In genomic region chr13:102591988-102592781, GRCh38 we compare ENCODE assay signal across 1 cellular context.
TF ChIP-seq lines count a peak whose summit lies in the region.

No MANE protein-coding gene starts in this region.

TF ChIP-seq in HEK293, 187 proteins besides CTCF, POLR2A, EP300 and RAD21 (continued from another document and continues in another):
- TF ChIP-seq ZNF148 (tag by site-specific recombination; IDR thresholded peaks at IDR 0.05; ENCODE audit: borderline replicate concordance) (no peak), MZF1 (tag by site-specific recombination; IDR thresholded peaks at IDR 0.05; ENCODE audit: borderline replicate concordance) (no peak), ZNF223 (tag by site-specific recombination; IDR thresholded peaks at IDR 0.05) (no peak), ZNF747 (tag by site-specific recombination; IDR thresholded peaks at IDR 0.05) (no peak), HOXC10 (CRISPR knock-in tag; IDR thresholded peaks at IDR 0.05) (no peak), ZNF596 (tag by site-specific recombination; IDR thresholded peaks at IDR 0.05) (no peak), GLI4 (tag by site-specific recombination; IDR thresholded peaks at IDR 0.05) (no peak), ZNF266 (tag by site-specific recombination; IDR thresholded peaks at IDR 0.05; ENCODE audit: low read depth) (no peak), SP3 (tag by site-specific recombination; IDR thresholded peaks at IDR 0.05) (peak; percentile 53; the same call in 1 of the 2 replicates), ZNF398 (tag by site-specific recombination; IDR thresholded peaks at IDR 0.05) (no peak), ZNF791 (tag by site-specific recombination; IDR thresholded peaks at IDR 0.05) (no peak), SP2 (tag by site-specific recombination; IDR thresholded peaks at IDR 0.05) (peak; percentile 66), KLF8 (tag by site-specific recombination; IDR thresholded peaks at IDR 0.05) (no peak), ZNF302 (tag by site-specific recombination; IDR thresholded peaks at IDR 0.05; ENCODE audit: low read depth) (no peak), ZFP3 (tag by site-specific recombination; IDR thresholded peaks at IDR 0.05; ENCODE audit: low read depth) (no peak), ZNF501 (tag by site-specific recombination; IDR thresholded peaks at IDR 0.05) (peak; percentile 60; the same call in 1 of the 2 replicates), ZNF621 (tag by site-specific recombination; IDR thresholded peaks at IDR 0.05) (no peak), YY1 (tag by site-specific recombination; IDR thresholded peaks at IDR 0.05) (no peak), ZBTB17 (tag by site-specific recombination; IDR thresholded peaks at IDR 0.05) (peak; percentile 93), ZBTB10 (tag by site-specific recombination; IDR thresholded peaks at IDR 0.05) (no peak), RBAK (tag by site-specific recombination; IDR thresholded peaks at IDR 0.05) (no peak), INSM2 (tag by site-specific recombination; IDR thresholded peaks at IDR 0.05) (no peak), ZNF626 (tag by site-specific recombination; IDR thresholded peaks at IDR 0.05) (no peak), ZFP41 (tag by site-specific recombination; IDR thresholded peaks at IDR 0.05; ENCODE audit: borderline replicate concordance) (no peak), GLI2 (tag by site-specific recombination; IDR thresholded peaks at IDR 0.05; ENCODE audit: borderline replicate concordance, low read depth) (no peak), BCL11B (tag by site-specific recombination; IDR thresholded peaks at IDR 0.05; ENCODE audit: low read depth) (no peak), ZEB2 (tag by site-specific recombination; IDR thresholded peaks at IDR 0.05) (peak; percentile 72; the same call in 1 of the 2 replicates), ZNF433 (tag by site-specific recombination; IDR thresholded peaks at IDR 0.05; ENCODE audit: low read depth) (no peak), EGR2 (tag by site-specific recombination; IDR thresholded peaks at IDR 0.05; ENCODE audit: low read depth) (no peak; the same call in 1 of the 2 replicates), OSR2 (tag by site-specific recombination; IDR thresholded peaks at IDR 0.05) (no peak), ZNF654 (tag by site-specific recombination; IDR thresholded peaks at IDR 0.05; ENCODE audit: low read depth) (peak; percentile 56), ZNF133 (tag by site-specific recombination; IDR thresholded peaks at IDR 0.05) (no peak), ZIC2 (tag by site-specific recombination; IDR thresholded peaks at IDR 0.05) (no peak), ZNF623 (tag by site-specific recombination; IDR thresholded peaks at IDR 0.05) (no peak), ZNF529 (tag by site-specific recombination; IDR thresholded peaks at IDR 0.05; ENCODE audit: insufficient replicate concordance) (no peak), FEZF1 (tag by site-specific recombination; IDR thresholded peaks at IDR 0.05) (no peak), ZNF138 (tag by site-specific recombination; IDR thresholded peaks at IDR 0.05; ENCODE audit: borderline replicate concordance) (no peak), ZNF610 (tag by site-specific recombination; IDR thresholded peaks at IDR 0.05; ENCODE audit: borderline replicate concordance) (no peak), TSHZ1 (tag by site-specific recombination; IDR thresholded peaks at IDR 0.05; ENCODE audit: borderline replicate concordance) (no peak), ZFHX2 (tag by site-specific recombination; conservative IDR thresholded peaks at IDR 0.05) (peak; percentile 70), ZSCAN4 (tag by site-specific recombination; IDR thresholded peaks at IDR 0.05) (no peak), ATF2 (tag by site-specific recombination; IDR thresholded peaks at IDR 0.05; ENCODE audit: low read depth) (no peak), ZNF571 (tag by site-specific recombination; IDR thresholded peaks at IDR 0.05) (no peak), MEIS1 (CRISPR knock-in tag; IDR thresholded peaks at IDR 0.05; ENCODE audit: borderline replicate concordance) (no peak), ZNF146 (tag by site-specific recombination; IDR thresholded peaks at IDR 0.05) (no peak; the same call in 1 of the 2 replicates), ZSCAN23 (tag by site-specific recombination; IDR thresholded peaks at IDR 0.05) (no peak), ZNF580 (tag by site-specific recombination; IDR thresholded peaks at IDR 0.05) (no peak), PATZ1 (tag by site-specific recombination; IDR thresholded peaks at IDR 0.05) (peak; percentile 72; the same call in 1 of the 2 replicates), ZNF221 (tag by site-specific recombination; IDR thresholded peaks at IDR 0.05; ENCODE audit: borderline replicate concordance) (no peak), ZNF23 (tag by site-specific recombination; IDR thresholded peaks at IDR 0.05; ENCODE audit: borderline replicate concordance) (no peak)
